In genomic region chr3:124316034-124316287, GRCh38 we compare ENCODE assay signal across 1 cellular context.
TF ChIP-seq lines count a peak whose summit lies in the region.

No MANE protein-coding gene starts in this region.

TF ChIP-seq in HepG2, 621 proteins besides CTCF, POLR2A, EP300 and RAD21 (continued from another document):
- TF ChIP-seq ZBTB8A (CRISPR knock-in tag; IDR thresholded peaks at IDR 0.05; ENCODE audit: borderline replicate concordance, low read depth): no peak
- TF ChIP-seq ZFP36L2 (CRISPR knock-in tag; IDR thresholded peaks at IDR 0.05): no peak
- no peak for TF ChIP-seq ZNF557 (CRISPR knock-in tag; IDR thresholded peaks at IDR 0.05)
- TF ChIP-seq NR1H2 (CRISPR knock-in tag; IDR thresholded peaks at IDR 0.05; ENCODE audit: borderline replicate concordance, low read depth): no peak
- TF ChIP-seq REPIN1 (CRISPR knock-in tag; IDR thresholded peaks at IDR 0.05; ENCODE audit: borderline replicate concordance, low read depth): no peak
- TF ChIP-seq ZNF704 (CRISPR knock-in tag; IDR thresholded peaks at IDR 0.05; ENCODE audit: borderline replicate concordance): no peak
- no peak for TF ChIP-seq TAF1 (CRISPR knock-in tag; IDR thresholded peaks at IDR 0.05)
- TF ChIP-seq BRD4 (CRISPR knock-in tag; IDR thresholded peaks at IDR 0.05): no peak
- TF ChIP-seq SNRNP70 (IDR thresholded peaks at IDR 0.05; ENCODE audit: low read depth, low read length): no peak
- TF ChIP-seq ZNF629 (CRISPR knock-in tag; conservative IDR thresholded peaks at IDR 0.05): no peak
- no peak for TF ChIP-seq REST (IDR thresholded peaks at IDR 0.05; ENCODE audit: borderline replicate concordance in 1 of 2, low read depth in 1 of 2, low read length in 2 of 2)
- TF ChIP-seq NFRKB (IDR thresholded peaks at IDR 0.05): no peak
- no peak for TF ChIP-seq TBX2 (CRISPR knock-in tag; IDR thresholded peaks at IDR 0.05; ENCODE audit: borderline replicate concordance)
- no peak for TF ChIP-seq MED8 (CRISPR knock-in tag; IDR thresholded peaks at IDR 0.05; ENCODE audit: insufficient replicate concordance)
